12 cellular contexts compared by ENCODE assay signal in genomic region chr6:87682310-87682709, GRCh38. TPM values are rescaled to one million over a fixed set of nuclear protein-coding genes. Genes with fewer than 3 reads are reported as not detected.
DNase-seq lines count a peak whose midpoint lies in the region; FAIRE-seq and TF ChIP-seq lines count a peak whose summit lies in the region.
"Had no signal": no experiment of that assay in that cellular context is flagged by ENCODE, and none has a peak within 500 bp of the region (broad histone marks: within the 10 kb centered on the region; RNA-seq: fewer than 3 reads in every experiment).

No MANE protein-coding gene starts in this region.

- H3K36me3 ChIP-seq in suprapubic skin, result peaks cover 20% of the 10 kb centered on the region

- no peak for TF ChIP-seq POLR2A in suprapubic skin (IDR thresholded peaks at IDR 0.05)

- TF ChIP-seq EP300 in suprapubic skin (IDR thresholded peaks at IDR 0.05), result no peak

- H3K9me3 ChIP-seq in suprapubic skin, result no peaks in the 10 kb centered on the region
- H3K9me3 ChIP-seq: HAP-1 had no signal

- no peaks in the 10 kb centered on the region for H3K27me3 ChIP-seq in suprapubic skin

- H3K4me3 ChIP-seq in AG10803 (ENCODE audit: low read length) (no peak overlapping the region), fibroblast of mammary gland (ENCODE audit: control insufficient read depth, low read depth, low read length) (no peak overlapping the region), suprapubic skin (no peak overlapping the region)
- H3K4me3 ChIP-seq: HAP-1 had no signal

- FAIRE-seq in GM18507 (lab: Jason Lieb, UNC), result peak; percentile 62

- TF ChIP-seq CTCF in AG10803 (conservative IDR thresholded peaks at IDR 0.05; ENCODE audit: low read length) (no peak), fibroblast of mammary gland (conservative IDR thresholded peaks at IDR 0.05; ENCODE audit: control insufficient read depth, insufficient read depth, low read depth, low read length) (no peak), suprapubic skin (IDR thresholded peaks at IDR 0.05) (no peak)

- peaks cover 4% of the 10 kb centered on the region for H3K4me1 ChIP-seq in suprapubic skin

- H3K27ac ChIP-seq in suprapubic skin, result no peak overlapping the region

- DNase-seq in AG10803 (ENCODE audit: low read depth) (peak; percentile 30), GM18507 (ENCODE audit: extremely low spot score, insufficient read length, low read depth) (no peak), HT1080 (ENCODE audit: low read depth) (peak; percentile 59), fibroblast of mammary gland (ENCODE audit: low read depth) (peak; percentile 30), NCI-H1417 treated with DMSO at 0.1 percent for 48 hours (lab: John Stamatoyannopoulos, UW) (no peak), suprapubic skin (ENCODE audit: low spot score in 2 of 2) (no peak), NCI-H510A (lab: John Stamatoyannopoulos, UW) (no peak), HuH-7 (ENCODE audit: low spot score) (no peak)
- DNase-seq: activated CD4-positive, alpha-beta T cell treated with anti-CD3 and anti-CD28 coated beads, Interleukin-2, amount 10 ng/mL, durations not matched to agents 7 days and 5 days; left cardiac atrium; Right ventricle myocardium superior had no signal

RNA-seq across cellular contexts. Expression of gene AKIRIN2, which starts 19.7 kb away (rescaled TPM):
- 19.4 and 32.4 TPM in 2 replicates for total RNA-seq in HT1080 (2014; rRNA removed; shearing (Covaris generic))
- 79.7 and 87.3 TPM in 2 replicates for polyA plus RNA-seq in HT1080 (2015; cell fraction: cytosol; rRNA removed)
- polyA plus RNA-seq in HT1080 (2015; cell fraction: nucleus; rRNA removed), result 71.7 and 86.0 TPM in 2 replicates
- total RNA-seq in suprapubic skin, result 10 to 100 TPM; 15.3 to 35.4 (median 29.2) TPM

Comparison
In these comparisons a context has a peak if more than half of its experiments do, and no peak if none do; other contexts are left out.
1. DNase-seq: peak in AG10803 (single experiment), HT1080 (single experiment) and fibroblast of mammary gland (single experiment); none in GM18507 (single experiment), NCI-H1417 treated with DMSO at 0.1 percent for 48 hours (single experiment), suprapubic skin (0 of 2), NCI-H510A (single experiment) and HuH-7 (single experiment).